11 cellular contexts compared by ENCODE assay signal in the genomic region with DNA sequence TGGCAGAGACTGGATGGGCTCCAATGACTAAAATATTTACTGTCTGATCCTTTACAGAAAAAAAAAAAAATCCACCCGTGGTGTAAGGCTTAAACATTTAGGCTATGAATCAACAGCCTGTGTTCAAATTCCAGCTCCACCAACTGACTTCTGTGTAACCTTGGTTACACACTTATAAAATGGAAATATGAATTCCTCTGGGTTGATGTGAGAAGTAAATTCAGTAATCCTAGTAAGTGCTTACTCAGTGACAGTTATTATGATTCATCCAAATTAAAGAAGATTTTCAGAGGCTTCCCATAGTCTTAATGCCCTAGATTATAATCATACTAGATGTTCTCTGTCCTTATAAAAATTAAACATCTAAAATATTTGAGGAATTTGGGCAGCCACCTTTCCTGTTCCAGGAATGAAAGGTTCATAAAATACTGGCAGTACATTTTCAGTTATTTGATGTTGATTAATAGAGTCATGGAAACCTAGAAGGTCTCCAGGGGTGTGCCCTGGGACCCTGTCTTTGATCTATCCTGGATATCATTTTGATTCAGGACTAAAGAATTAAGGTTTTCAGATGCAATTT.
A peak's percentile ranks its signal among the peaks of the same experiment; 100 is the strongest.
DNase-seq lines count a peak whose midpoint lies in the region; ATAC-seq and TF ChIP-seq lines count a peak whose summit lies in the region.
"Had no signal": no experiment of that assay in that cellular context is flagged by ENCODE, and none has a peak within 500 bp of the region (broad histone marks: within the 10 kb centered on the region; RNA-seq: fewer than 3 reads in every experiment).

No MANE protein-coding gene starts in this region.

- peaks cover 3% of the 10 kb centered on the region for H3K27me3 Mint-ChIP-seq in nephron (ENCODE audit: low read depth)
- no peaks in the 10 kb centered on the region for H3K27me3 Mint-ChIP-seq in activated CD8-positive, alpha-beta memory T cell treated with anti-CD3 and anti-CD28 coated beads, Interleukin-2, amount 10 ng/mL, durations not matched to agents 7 days and 5 days

- H3K4me3 Mint-ChIP-seq in nephron = no peak overlapping the region
- no peak overlapping the region for H3K4me3 Mint-ChIP-seq in activated CD8-positive, alpha-beta memory T cell treated with anti-CD3 and anti-CD28 coated beads, Interleukin-2, amount 10 ng/mL, durations not matched to agents 7 days and 5 days

- no peaks in the 10 kb centered on the region for H3K9me3 ChIP-seq in MG63
- H3K9me3 ChIP-seq: HAP-1, spleen had no signal

- H3K36me3 ChIP-seq in MG63 = no peaks in the 10 kb centered on the region
- H3K36me3 ChIP-seq: HAP-1, spleen had no signal

- H3K9me3 Mint-ChIP-seq in nephron = no peaks in the 10 kb centered on the region
- no peaks in the 10 kb centered on the region for H3K9me3 Mint-ChIP-seq in activated CD8-positive, alpha-beta memory T cell treated with anti-CD3 and anti-CD28 coated beads, Interleukin-2, amount 10 ng/mL, durations not matched to agents 7 days and 5 days (ENCODE audit: low read depth)

- TF ChIP-seq CTCF in nephron (IDR thresholded peaks at IDR 0.05; ENCODE audit: unreplicated experiment in 3 of 3) = no peak
- TF ChIP-seq CTCF in GM20000 (IDR thresholded peaks at IDR 0.05; ENCODE audit: extremely low read depth, missing control alignments) = no peak

- peaks cover 24% of the 10 kb centered on the region for H3K4me1 Mint-ChIP-seq in nephron
- no peaks in the 10 kb centered on the region for H3K4me1 Mint-ChIP-seq in activated CD8-positive, alpha-beta memory T cell treated with anti-CD3 and anti-CD28 coated beads, Interleukin-2, amount 10 ng/mL, durations not matched to agents 7 days and 5 days

- peak overlapping the region; percentile 11 to 90 (median 79) for H3K27ac Mint-ChIP-seq in nephron
- H3K27ac Mint-ChIP-seq in activated CD8-positive, alpha-beta memory T cell treated with anti-CD3 and anti-CD28 coated beads, Interleukin-2, amount 10 ng/mL, durations not matched to agents 7 days and 5 days = no peak overlapping the region

- CTCF ChIA-PET in activated CD8-positive, alpha-beta memory T cell treated with anti-CD3 and anti-CD28 coated beads, Interleukin-2, amount 10 ng/mL, durations not matched to agents 7 days and 5 days (lab: Charles Lee) = interaction anchor here (0.7 to 1.5 kb wide), 2 partner anchors 18 to 150 kb away, joined by 4 to 5 read pairs; no protein-coding TSS in a partner anchor

- no peak overlapping the region for H3K4me3 ChIP-seq in MG63
- H3K4me3 ChIP-seq: HAP-1, spleen had no signal

- H3K36me3 Mint-ChIP-seq in nephron (ENCODE audit: low read depth) = no peaks in the 10 kb centered on the region
- no peaks in the 10 kb centered on the region for H3K36me3 Mint-ChIP-seq in activated CD8-positive, alpha-beta memory T cell treated with anti-CD3 and anti-CD28 coated beads, Interleukin-2, amount 10 ng/mL, durations not matched to agents 7 days and 5 days

- no peak for ATAC-seq in GM19328 (IDR thresholded peaks at IDR 0.05; ENCODE audit: unreplicated experiment)
- no peak for ATAC-seq in activated CD8-positive, alpha-beta memory T cell treated with anti-CD3 and anti-CD28 coated beads, Interleukin-2, amount 10 ng/mL, durations not matched to agents 7 days and 5 days

- no peaks in the 10 kb centered on the region for H3K27me3 ChIP-seq in MG63
- H3K27me3 ChIP-seq: spleen had no signal

- peak; percentile 92 for DNase-seq in AG08395 (ENCODE audit: low spot score)
- peak; percentile 56 for DNase-seq in MG63
- peak; percentile 78 to 80 for DNase-seq in dermis microvascular lymphatic vessel endothelial cell (ENCODE audit: low read depth in 2 of 2)
- no peak for DNase-seq in GM20000 (ENCODE audit: low spot score)
- no peak for DNase-seq in iPS-NIHi11 (ENCODE audit: low spot score)
- DNase-seq in activated CD8-positive, alpha-beta memory T cell treated with anti-CD3 and anti-CD28 coated beads, Interleukin-2, amount 10 ng/mL, durations not matched to agents 7 days and 5 days = no peak
- DNase-seq: effector CD8-positive, alpha-beta T cell; spleen had no signal

Comparison
In these comparisons a context has a peak if more than half of its experiments do, and no peak if none do; other contexts are left out.
1. DNase-seq: peak in AG08395 (single experiment), MG63 (single experiment) and dermis microvascular lymphatic vessel endothelial cell (2 of 2); none in GM20000 (single experiment), iPS-NIHi11 (single experiment) and activated CD8-positive, alpha-beta memory T cell treated with anti-CD3 and anti-CD28 coated beads, Interleukin-2, amount 10 ng/mL, durations not matched to agents 7 days and 5 days (single experiment).